In the genomic region with DNA sequence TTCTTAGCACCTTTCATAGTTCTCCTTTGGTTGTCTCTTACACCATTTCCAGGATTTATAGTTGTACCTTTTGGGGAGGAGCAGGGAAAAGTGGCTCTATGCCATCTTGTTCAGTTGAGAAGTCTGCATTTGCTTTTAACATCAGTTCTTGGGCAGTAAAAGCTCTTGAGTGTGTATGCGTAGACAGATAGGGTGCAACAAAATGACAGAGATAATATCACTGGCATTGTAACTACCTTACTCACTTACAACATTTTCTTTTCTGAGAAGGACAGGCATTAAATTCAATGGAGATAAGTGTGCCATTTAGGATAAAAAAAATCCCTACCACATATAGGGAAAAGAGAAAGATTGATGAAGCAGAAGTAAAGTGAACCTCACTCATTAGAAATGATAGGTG, we compare ENCODE assay signal across 40 cellular contexts. TPM values are rescaled to one million over a fixed set of nuclear protein-coding genes. Genes with fewer than 3 reads are reported as not detected.
"Had no signal": no experiment of that assay in that cellular context is flagged by ENCODE, and none has a peak within 500 bp of the region (broad histone marks: within the 10 kb centered on the region; RNA-seq: fewer than 3 reads in every experiment).

No MANE protein-coding gene starts in this region.

- H3K9ac ChIP-seq: KMS-11 had no signal

- H3K36me3 ChIP-seq: MG63 had no signal

- H3K4me3 ChIP-seq: MG63 had no signal

- H3K9me3 ChIP-seq: MG63 had no signal

- H3K4me2 ChIP-seq: KMS-11 had no signal

- DNase-seq: Karpas-422, Kasumi-1, KG1, MG63, MM.1S, MV-4-11, NCI-H1048, NCI-H1092, NCI-H1092 treated with DMSO at 0.1 percent for 48 hours, NCI-H1105, NCI-H1105 treated with DMSO at 0.1 percent for 48 hours, NCI-H1417, NCI-H1417 treated with DMSO at 0.1 percent for 48 hours, NCI-H1436, NCI-H1436 treated with DMSO at 0.1 percent for 48 hours, NCI-H146, NCI-H1694, NCI-H1694 treated with DMSO at 0.1 percent for 48 hours, NCI-H187, NCI-H187 treated with DMSO at 0.1 percent for 48 hours, NCI-H1930, NCI-H2029, NCI-H2029 treated with DMSO at 0.1 percent for 48 hours, NCI-H2081, NCI-H2081 treated with DMSO at 0.1 percent for 48 hours, NCI-H2107, NCI-H2171, NCI-H2171 treated with DMSO at 0.1 percent for 48 hours, NCI-H2227 treated with DMSO at 0.1 percent for 48 hours, NCI-H226, NCI-H345, NCI-H446, NCI-H446 treated with DMSO at 0.1 percent for 48 hours, NCI-H510A, NCI-H510A treated with DMSO at 0.1 percent for 48 hours, NCI-H524 had no signal

- H3K27me3 ChIP-seq: MG63 had no signal

- H3K27ac ChIP-seq: KMS-11 had no signal

RNA-seq across cellular contexts. Expression of gene ADGRG4, which starts 38.9 kb away (rescaled TPM):
- total RNA-seq: LHCN-M2, MCF 10A, NCI-H460 had no signal
